In the genomic region with DNA sequence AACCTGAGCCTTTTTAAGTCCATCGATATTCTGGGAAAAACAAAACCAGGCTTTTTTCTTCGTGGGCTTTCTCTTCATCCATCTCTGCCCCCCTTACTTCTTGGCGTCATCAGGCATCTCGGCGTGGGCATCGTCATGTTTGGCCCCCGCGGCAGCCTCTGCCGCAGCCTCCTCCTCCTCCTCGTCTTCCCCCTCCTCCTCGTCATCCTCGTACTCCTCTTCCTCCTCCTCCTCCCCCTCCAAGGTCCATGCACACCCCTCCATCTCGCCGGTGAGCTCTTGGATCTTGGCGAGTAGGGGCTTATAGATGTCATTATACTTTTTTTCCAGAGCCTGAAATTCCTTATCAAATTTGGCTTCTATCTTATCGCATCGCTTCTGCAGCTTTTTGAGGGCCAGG, we compare ENCODE assay signal across 9 cellular contexts. TPM values are rescaled to one million over a fixed set of nuclear protein-coding genes. Genes with fewer than 3 reads are reported as not detected.
A peak's percentile ranks its signal among the peaks of the same experiment; 100 is the strongest.
DNase-seq lines count a peak whose midpoint lies in the region; ATAC-seq, FAIRE-seq and TF ChIP-seq lines count a peak whose summit lies in the region.
"Had no signal": no experiment of that assay in that cellular context is flagged by ENCODE, and none has a peak within 500 bp of the region (broad histone marks: within the 10 kb centered on the region; RNA-seq: fewer than 3 reads in every experiment).

No MANE protein-coding gene starts in this region.

- peak; percentile 28 for DNase-seq in M059J (ENCODE audit: low read depth)
- peak; percentile 33 for DNase-seq in astrocyte (ENCODE audit: low read depth)
- no peak for DNase-seq in small intestine
- no peak for DNase-seq in NCI-H510A treated with DMSO at 0.1 percent for 48 hours (lab: John Stamatoyannopoulos, UW)
- DNase-seq in NCI-H226 = no peak

- H3K27me3 ChIP-seq in BLaER1 (no peaks in the 10 kb centered on the region), astrocyte (ENCODE audit: insufficient read depth, low read length) (no peaks in the 10 kb centered on the region), iPS-20b (ENCODE audit: insufficient read depth, low read length) (no peaks in the 10 kb centered on the region; the same call in 1 of the 2 replicates), small intestine (ENCODE audit: control insufficient read depth in 2 of 2, insufficient read depth in 2 of 2, low read length in 2 of 2) (no peaks in the 10 kb centered on the region)

- H3K4me3 Mint-ChIP-seq in astrocyte (ENCODE audit: unreplicated experiment) = peak overlapping the region; percentile 88

- peak overlapping the region; percentile 80 for H2AFZ ChIP-seq in astrocyte (ENCODE audit: low read depth, low read length)

- no peak for TF ChIP-seq CTCF in astrocyte (IDR thresholded peaks at IDR 0.05; ENCODE audit: insufficient read depth, low read depth, low read length)

- peak overlapping the region; percentile 75 for H3K4me2 ChIP-seq in BLaER1
- H3K4me2 ChIP-seq in astrocyte (ENCODE audit: low read length) = peak overlapping the region; percentile 85

- no peaks in the 10 kb centered on the region for H4K20me1 ChIP-seq in BLaER1
- H4K20me1 ChIP-seq in astrocyte (ENCODE audit: insufficient read depth, low read length) = no peaks in the 10 kb centered on the region

- no peak for ATAC-seq in GM21367 (IDR thresholded peaks at IDR 0.05; ENCODE audit: unreplicated experiment)

- H3K9ac ChIP-seq in BLaER1 (peak overlapping the region; percentile 70), astrocyte (ENCODE audit: low read length) (peak overlapping the region; percentile 87), iPS-20b (ENCODE audit: low read depth, low read length) (peak overlapping the region; percentile 24; the same call in 1 of the 2 replicates)

- peaks cover 3% of the 10 kb centered on the region for H3K36me3 Mint-ChIP-seq in astrocyte (ENCODE audit: low read depth, unreplicated experiment)

- no peaks in the 10 kb centered on the region for H3K27me3 Mint-ChIP-seq in astrocyte (ENCODE audit: low read depth, unreplicated experiment)

- no peaks in the 10 kb centered on the region; the same call in 1 of the 2 replicates for H3K4me1 ChIP-seq in BLaER1
- H3K4me1 ChIP-seq in astrocyte (ENCODE audit: insufficient read depth, low read length) = no peaks in the 10 kb centered on the region
- no peaks in the 10 kb centered on the region for H3K4me1 ChIP-seq in iPS-20b (ENCODE audit: insufficient read depth, low read length)
- H3K4me1 ChIP-seq in small intestine (ENCODE audit: control insufficient read depth in 2 of 2, insufficient read depth in 1 of 2, low read depth in 1 of 2, low read length in 1 of 2) = no peaks in the 10 kb centered on the region

- H3K4me3 ChIP-seq in BLaER1 = peak overlapping the region; percentile 72
- H3K4me3 ChIP-seq in astrocyte (ENCODE audit: insufficient read depth, low read depth, low read length) = peak overlapping the region; percentile 78
- peak overlapping the region; percentile 76 for H3K4me3 ChIP-seq in iPS-20b (ENCODE audit: low read length)
- peak overlapping the region; percentile 38 to 56 for H3K4me3 ChIP-seq in small intestine (ENCODE audit: low read depth in 1 of 2, low read length in 2 of 2)

- H3K9me3 ChIP-seq in BLaER1 = 0 out of 2 replicates have a peak, but pooled peaks cover 4% of the 10 kb centered on the region
- no peaks in the 10 kb centered on the region for H3K9me3 ChIP-seq in astrocyte (ENCODE audit: insufficient read depth, low read depth, low read length)
- no peaks in the 10 kb centered on the region for H3K9me3 ChIP-seq in iPS-20b (ENCODE audit: insufficient read depth, low read depth, low read length)
- no peaks in the 10 kb centered on the region for H3K9me3 ChIP-seq in small intestine (ENCODE audit: control insufficient read depth, low read depth)

- peaks cover 15% of the 10 kb centered on the region; the same call in 1 of the 2 replicates for H3K36me3 ChIP-seq in BLaER1
- H3K36me3 ChIP-seq in astrocyte (ENCODE audit: insufficient read depth, low read length) = no peaks in the 10 kb centered on the region
- H3K36me3 ChIP-seq in iPS-20b (ENCODE audit: insufficient read depth, low read depth, low read length) = no peaks in the 10 kb centered on the region
- peaks cover under 1 to 2% of the 10 kb centered on the region in 2 donors for H3K36me3 ChIP-seq in small intestine (ENCODE audit: control insufficient read depth in 2 of 2, insufficient read depth in 2 of 2, low read length in 2 of 2)

- H3K27ac ChIP-seq in BLaER1 (no peak overlapping the region; the same call in 1 of the 2 replicates), astrocyte (ENCODE audit: low read depth, low read length) (peak overlapping the region; percentile 70), iPS-20b (ENCODE audit: low read length) (no peak overlapping the region), small intestine (ENCODE audit: low read depth in 1 of 2, low read length in 1 of 2) (peak overlapping the region in 1 of 2 donors; percentile 74)
- H3K27ac ChIP-seq: epithelial cell of prostate had no signal

- no peaks in the 10 kb centered on the region for H3K79me2 ChIP-seq in astrocyte (ENCODE audit: insufficient read depth, low read length)

- WGBS in small intestine, 3 donors = 42 to 56% (median 52%) methylated on average over 17 of the region's 17 CpGs

- no peaks in the 10 kb centered on the region for H3K4me1 Mint-ChIP-seq in astrocyte (ENCODE audit: low read depth, unreplicated experiment)

- FAIRE-seq in astrocyte (lab: Jason Lieb, UNC) (no peak), small intestine (lab: Jason Lieb, UNC) (no peak)

- no peaks in the 10 kb centered on the region for H3K9me3 Mint-ChIP-seq in astrocyte (ENCODE audit: unreplicated experiment)

- H3K27ac Mint-ChIP-seq in astrocyte (ENCODE audit: unreplicated experiment) = no peak overlapping the region

RNA-seq across cellular contexts. Expression of gene NAP1L5, which starts 0.5 kb away (rescaled TPM):
- total RNA-seq in M059J (2014; rRNA removed; shearing (Covaris generic)) = 8.4 and 13.8 TPM in 2 replicates
- 3.9 and 4.7 TPM in 2 replicates for total RNA-seq in astrocyte
- 1 to 10 TPM in 2 of 3 donors, under 1 TPM in 1; 0.45 to 7.2 (median 1.9) TPM for polyA plus RNA-seq in small intestine

Comparison
In these comparisons a context has a peak if more than half of its experiments do, and no peak if none do; other contexts are left out.
1. H3K9ac ChIP-seq: peak in every context shown above with its lines; median percentile 87 in astrocyte; 70 in BLaER1; 24 in iPS-20b.
2. DNase-seq: peak in M059J (single experiment) and astrocyte (single experiment); none in small intestine (single experiment), NCI-H510A treated with DMSO at 0.1 percent for 48 hours (single experiment) and NCI-H226 (single experiment).
3. Peak in every context shown above with its lines, with median percentiles within 50 percentile points of each other: H3K4me3 ChIP-seq.